9 cellular contexts compared by ENCODE assay signal in the genomic region with DNA sequence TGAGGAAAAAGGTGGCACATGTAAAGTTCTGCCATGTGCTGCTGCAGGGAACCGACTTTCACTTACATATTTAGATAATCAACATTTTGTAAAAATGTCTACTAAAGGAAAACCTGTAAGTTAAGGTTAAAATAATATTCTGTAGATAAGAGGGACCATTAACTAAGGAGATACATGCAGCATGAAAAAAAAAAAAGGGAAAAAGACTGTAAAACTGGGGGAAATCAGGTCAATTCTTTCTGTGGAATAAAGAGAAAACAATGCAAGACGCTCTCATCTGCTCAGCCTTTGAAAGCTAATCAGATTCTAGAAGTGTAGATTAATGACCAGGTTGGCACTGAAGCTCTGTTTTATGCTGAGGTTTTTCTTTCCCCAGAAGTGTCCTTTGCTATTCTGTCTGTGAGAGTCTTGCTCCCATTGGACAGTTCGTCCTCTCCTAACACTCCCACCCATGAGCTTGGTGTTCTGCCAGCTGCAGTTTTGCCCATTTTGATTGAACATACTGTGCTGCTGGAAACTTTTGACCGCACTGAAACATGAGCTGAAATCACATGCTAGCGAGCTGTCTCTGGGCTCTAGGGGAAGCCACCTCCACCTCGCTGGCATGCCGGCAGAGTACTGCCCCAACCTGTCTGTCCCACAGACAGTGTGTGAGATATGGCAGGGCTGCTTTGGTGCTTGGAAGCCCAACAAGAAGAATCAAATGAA.
DNase-seq lines count a peak whose midpoint lies in the region; ATAC-seq, FAIRE-seq and TF ChIP-seq lines count a peak whose summit lies in the region.
"Had no signal": no experiment of that assay in that cellular context is flagged by ENCODE, and none has a peak within 500 bp of the region (broad histone marks: within the 10 kb centered on the region; RNA-seq: fewer than 3 reads in every experiment).

No MANE protein-coding gene starts in this region.

- H3K27me3 ChIP-seq in WERI-Rb-1 (ENCODE audit: insufficient read depth, low read depth, severe bottlenecking) = no peaks in the 10 kb centered on the region

- DNase-seq in WERI-Rb-1 = no peak
- peak; percentile 89 for DNase-seq in glomerular visceral epithelial cell (ENCODE audit: extremely low spot score)
- peak in 8 of 10 donors; percentile 39 to 88 (median 58) for DNase-seq in posterior cingulate gyrus
- no peak for DNase-seq in NCI-H1930 (lab: John Stamatoyannopoulos, UW)
- no peak for DNase-seq in GM19239 (ENCODE audit: insufficient read length, low spot score)
- DNase-seq in activated CD4-positive, alpha-beta T cell treated with anti-CD3 and anti-CD28 coated beads for 1 hour = no peak

- no peak overlapping the region for H3K4me3 ChIP-seq in WERI-Rb-1 (ENCODE audit: low read depth, low read length)

- no peak for TF ChIP-seq CTCF in WERI-Rb-1 (IDR thresholded peaks at IDR 0.05; ENCODE audit: low read depth, low read length)

- H3K27ac ChIP-seq in WERI-Rb-1 = peak overlapping the region; percentile 43; the same call in 1 of the 2 replicates

- H3K9me3 ChIP-seq in WERI-Rb-1 (ENCODE audit: severe bottlenecking) = no peaks in the 10 kb centered on the region

- ATAC-seq in HG03066 (IDR thresholded peaks at IDR 0.05; ENCODE audit: low read depth, unreplicated experiment) = peak; percentile 61
- ATAC-seq in GM18517 (IDR thresholded peaks at IDR 0.05; ENCODE audit: unreplicated experiment) = no peak

- H3K36me3 ChIP-seq in WERI-Rb-1 = peaks cover 16% of the 10 kb centered on the region

- FAIRE-seq in GM19239 (lab: Jason Lieb, UNC) = no peak
- FAIRE-seq: islet of Langerhans had no signal

- intact Hi-C loops in posterior cingulate gyrus (cut with DNase I) = no loop called here

Comparison
In these comparisons a context has a peak if more than half of its experiments do, and no peak if none do; other contexts are left out.
1. DNase-seq: peak in glomerular visceral epithelial cell (single experiment) and posterior cingulate gyrus (8 of 10); none in WERI-Rb-1 (single experiment), NCI-H1930 (0 of 2), GM19239 (single experiment) and activated CD4-positive, alpha-beta T cell treated with anti-CD3 and anti-CD28 coated beads for 1 hour (single experiment).